36 cellular contexts compared by ENCODE assay signal in genomic region chr17:4508207-4508606, GRCh38. TPM values are rescaled to one million over a fixed set of nuclear protein-coding genes. Genes with fewer than 3 reads are reported as not detected.
A peak's percentile ranks its signal among the peaks of the same experiment; 100 is the strongest.
DNase-seq lines count a peak whose midpoint lies in the region; ATAC-seq, FAIRE-seq and TF ChIP-seq lines count a peak whose summit lies in the region.
"Had no signal": no experiment of that assay in that cellular context is flagged by ENCODE, and none has a peak within 500 bp of the region (broad histone marks: within the 10 kb centered on the region; RNA-seq: fewer than 3 reads in every experiment).

No MANE protein-coding gene starts in this region.

- TF ChIP-seq EP300 in H1 (IDR thresholded peaks at IDR 0.05; ENCODE audit: borderline replicate concordance in 1 of 2, low read depth in 2 of 2, low read length in 2 of 2): no peak

- H2BK12ac ChIP-seq in H1 (ENCODE audit: low read depth, low read length): no peak overlapping the region

- H3K36me3 ChIP-seq in BLaER1 (no peaks in the 10 kb centered on the region), GM23338 (ENCODE audit: insufficient read depth) (no peaks in the 10 kb centered on the region), H1 (ENCODE audit: control insufficient read depth in 2 of 4, insufficient read depth in 4 of 4, low read length in 3 of 4) (no peaks in the 10 kb centered on the region), gastrocnemius medialis (no peaks in the 10 kb centered on the region)
- no peaks in the 10 kb centered on the region for H3K36me3 ChIP-seq in CD4-positive, alpha-beta memory T cell (ENCODE audit: insufficient read depth, low read length)
- H3K36me3 ChIP-seq: BE2C, HAP-1, ovary, SJCRH30 had no signal

- H3K4me3 ChIP-seq in BLaER1 (no peak overlapping the region), GM23338 (no peak overlapping the region), H1 (ENCODE audit: extremely low read depth in 1 of 4, insufficient read depth in 2 of 4, low read depth in 3 of 4, low read length in 4 of 4) (no peak overlapping the region), gastrocnemius medialis (no peak overlapping the region)
- H3K4me3 ChIP-seq in CD4-positive, alpha-beta memory T cell (ENCODE audit: low read length in 2 of 2): no peak overlapping the region
- H3K4me3 ChIP-seq: GM12878, HAP-1, lung, mucosa of descending colon, ovary, SJCRH30 had no signal

- H3K27me3 Mint-ChIP-seq in GM23338 (ENCODE audit: insufficient read depth, low read depth, poor library complexity) (peaks cover 26% of the 10 kb centered on the region), CD14-positive monocyte (ENCODE audit: low read depth in 3 of 3) (peaks cover 10 to 31% (median 12%) of the 10 kb centered on the region in 3 donors)
- peaks cover 2 to 4% of the 10 kb centered on the region in 2 donors for H3K27me3 Mint-ChIP-seq in CD4-positive, alpha-beta memory T cell

- H3K27ac ChIP-seq in BLaER1: peak overlapping the region; percentile 50; the same call in 1 of the 2 replicates
- no peak overlapping the region for H3K27ac ChIP-seq in GM23338 (ENCODE audit: low read depth)
- H3K27ac ChIP-seq in H1 (ENCODE audit: low read depth, low read length): no peak overlapping the region
- peak overlapping the region; percentile 20 to 68 (median 59) for H3K27ac ChIP-seq in gastrocnemius medialis
- no peak overlapping the region for H3K27ac ChIP-seq in CD4-positive, alpha-beta memory T cell (ENCODE audit: low read depth, low read length)
- H3K27ac ChIP-seq: KMS-11, ovary, SJCRH30, VCaP had no signal

- DNase-seq in GM23338 (ENCODE audit: low spot score): no peak
- no peak for DNase-seq in H1 (ENCODE audit: low read depth in 1 of 2, low spot score in 2 of 2)
- DNase-seq in gastrocnemius medialis: no peak
- DNase-seq in medulla oblongata (ENCODE audit: extremely low spot score): no peak
- DNase-seq in CD14-positive monocyte (ENCODE audit: low spot score): no peak
- DNase-seq in CD4-positive, alpha-beta memory T cell: no peak
- DNase-seq: activated CD4-positive, alpha-beta T cell treated with anti-CD3 and anti-CD28 coated beads for 36 hours; activated effector memory CD4-positive, alpha-beta T cell treated with anti-CD3 and anti-CD28 coated beads, Interleukin-2, amount 50 U/mL, for 16 hours; BE2C; MM.1S; mucosa of descending colon; NCI-H1105 treated with DMSO at 0.1 percent for 48 hours; NCI-H187 treated with DMSO at 0.1 percent for 48 hours; NCI-H2171; NCI-H82; nephron progenitor cell; ovary; retina; SJCRH30; small intestine; stimulated activated CD4-positive, alpha-beta T cell treated with anti-CD3 and anti-CD28 coated beads, Interleukin-1b, Interleukin-23, amount 100 ng/mL, for 48 hours; stimulated activated CD8-positive, alpha-beta memory T cell treated with anti-CD3 and anti-CD28 coated beads, Interleukin-4, amount 100 ng/mL, for 48 hours; T1000 had no signal

- no peak for TF ChIP-seq CTCF in GM23338 (conservative IDR thresholded peaks at IDR 0.05; ENCODE audit: low read depth in 2 of 2)
- no peak for TF ChIP-seq CTCF in H1 (IDR thresholded peaks at IDR 0.05; ENCODE audit: control extremely low read depth in 1 of 3, insufficient read depth in 1 of 3, low read depth in 1 of 3, low read length in 3 of 3)
- no peak for TF ChIP-seq CTCF in gastrocnemius medialis (IDR thresholded peaks at IDR 0.05 in 4 of 5, conservative IDR thresholded peaks at IDR 0.05 in 1 of 5)
- no peak for TF ChIP-seq CTCF in CD14-positive monocyte (IDR thresholded peaks at IDR 0.05)

- H3K27ac Mint-ChIP-seq in GM23338 (no peak overlapping the region), CD14-positive monocyte (no peak overlapping the region)
- H3K27ac Mint-ChIP-seq in CD4-positive, alpha-beta memory T cell: peak overlapping the region in 1 of 7 donors; percentile 29
- H3K27ac Mint-ChIP-seq: activated CD4-positive, alpha-beta T cell treated with anti-CD3 and anti-CD28 coated beads for 36 hours; nephron progenitor cell had no signal

- no peaks in the 10 kb centered on the region for H3K23me2 ChIP-seq in H1 (ENCODE audit: low read depth, low read length)

- H3K4me3 Mint-ChIP-seq in GM23338 (no peak overlapping the region), CD14-positive monocyte (no peak overlapping the region)
- no peak overlapping the region for H3K4me3 Mint-ChIP-seq in CD4-positive, alpha-beta memory T cell
- H3K4me3 Mint-ChIP-seq: activated CD4-positive, alpha-beta T cell treated with anti-CD3 and anti-CD28 coated beads for 36 hours; nephron progenitor cell; type B pancreatic cell had no signal

- H3K27me3 ChIP-seq in BLaER1 (no peaks in the 10 kb centered on the region), GM23338 (ENCODE audit: insufficient read depth) (no peaks in the 10 kb centered on the region), H1 (replicated peaks in 1 of 4; ENCODE audit: control insufficient read depth in 3 of 4, extremely low read depth in 1 of 4, insufficient read depth in 3 of 4, low read length in 3 of 4) (no peaks in the 10 kb centered on the region; a peak in 2 of 7 replicates), gastrocnemius medialis (peaks cover 0 to 3% (median 0%) of the 10 kb centered on the region in 3 donors)
- peaks cover 5% of the 10 kb centered on the region for H3K27me3 ChIP-seq in CD4-positive, alpha-beta memory T cell (ENCODE audit: insufficient read depth, low read length)
- H3K27me3 ChIP-seq: BE2C, ovary, SJCRH30 had no signal

- no peak overlapping the region for H3K23ac ChIP-seq in H1 (ENCODE audit: insufficient read length)

- H3K9me3 Mint-ChIP-seq in GM23338 (no peaks in the 10 kb centered on the region; the same call in 2 of the 3 replicates), CD14-positive monocyte (no peaks in the 10 kb centered on the region)
- no peaks in the 10 kb centered on the region for H3K9me3 Mint-ChIP-seq in CD4-positive, alpha-beta memory T cell
- H3K9me3 Mint-ChIP-seq: nephron progenitor cell, type B pancreatic cell had no signal

- H3K9me3 ChIP-seq in BLaER1 (no peaks in the 10 kb centered on the region), H1 (ENCODE audit: insufficient read depth in 2 of 2, low read depth in 1 of 2, low read length in 1 of 2) (no peaks in the 10 kb centered on the region), gastrocnemius medialis (no peaks in the 10 kb centered on the region)
- no peaks in the 10 kb centered on the region for H3K9me3 ChIP-seq in CD4-positive, alpha-beta memory T cell (ENCODE audit: control insufficient read depth in 1 of 2, low read length in 2 of 2)
- H3K9me3 ChIP-seq: BE2C, HAP-1, mucosa of descending colon, ovary, SJCRH30 had no signal

- FAIRE-seq in H1 (lab: Jason Lieb, UNC): no peak
- FAIRE-seq: GM12878, keratinocyte, RCC 7860, small intestine had no signal

- H3K9ac ChIP-seq in BLaER1 (no peak overlapping the region), H1 (replicated peaks in 1 of 4; ENCODE audit: extremely low read depth in 1 of 4, low read depth in 3 of 4, low read length in 3 of 4) (no peak overlapping the region)
- H3K9ac ChIP-seq: KMS-11 had no signal

- H4K20me1 ChIP-seq in BLaER1: peaks cover 93% of the 10 kb centered on the region
- no peaks in the 10 kb centered on the region for H4K20me1 ChIP-seq in GM23338 (replicated peaks; ENCODE audit: insufficient read depth)
- no peaks in the 10 kb centered on the region for H4K20me1 ChIP-seq in H1 (replicated peaks in 1 of 2; ENCODE audit: control insufficient read depth in 1 of 2, insufficient read depth in 2 of 2, low read length in 2 of 2)

- H3K4me2 ChIP-seq in BLaER1 (peak overlapping the region; percentile 88), GM23338 (no peak overlapping the region), H1 (ENCODE audit: insufficient read depth in 1 of 2, low read depth in 2 of 2, low read length in 2 of 2) (no peak overlapping the region)
- H3K4me2 ChIP-seq: KMS-11 had no signal

- no peak overlapping the region for H3K56ac ChIP-seq in H1 (replicated peaks; ENCODE audit: insufficient read length, low read depth, low read length)

- H2BK5ac ChIP-seq in H1 (ENCODE audit: low read depth, low read length): no peak overlapping the region

- H3K18ac ChIP-seq in H1 (ENCODE audit: extremely low read depth, low read length): no peak overlapping the region

- H4K91ac ChIP-seq in H1 (replicated peaks; ENCODE audit: insufficient read length, low read length): no peak overlapping the region

- no peak overlapping the region for H4K8ac ChIP-seq in H1 (ENCODE audit: extremely low read depth, insufficient read depth, low read length)

- H4K5ac ChIP-seq in H1 (ENCODE audit: insufficient read length, low read depth, low read length): no peak overlapping the region

- ATAC-seq in GM23338 (peak; percentile 21; the same call in 1 of the 3 replicates), gastrocnemius medialis (no peak), GM19452 (IDR thresholded peaks at IDR 0.05; ENCODE audit: unreplicated experiment) (no peak)
- ATAC-seq: activated CD4-positive, alpha-beta T cell treated with anti-CD3 and anti-CD28 coated beads for 36 hours; GM12878; mucosa of descending colon had no signal

- H3K14ac ChIP-seq in H1 (ENCODE audit: insufficient read length): no peak overlapping the region

- H2BK20ac ChIP-seq in H1 (ENCODE audit: low read length): no peak overlapping the region

- H2BK15ac ChIP-seq in H1 (ENCODE audit: low read length): no peak overlapping the region

- H3K4ac ChIP-seq in H1 (replicated peaks; ENCODE audit: insufficient read length, low read depth, low read length): no peak overlapping the region

- no peaks in the 10 kb centered on the region for H3K9me2 ChIP-seq in GM23338 (ENCODE audit: insufficient read depth)

- intact Hi-C loops in gastrocnemius medialis (cut with DNase I; ENCODE audit: low total_unique reads) (no loop called here), CD14-positive monocyte (cut with micrococcal nuclease) (no loop called here)
- intact Hi-C loops in CD4-positive, alpha-beta memory T cell (cut with micrococcal nuclease): no loop called here

- CTCF ChIA-PET in H1 (lab: Charles Lee; ENCODE audit: partially characterized antibody): interaction anchor here (1.2 to 1.7 kb wide), 3 partner anchors 15 to 87 kb away, joined by 3 to 4 read pairs (median 4); partner anchors contain the start of gene GGT6
- CTCF ChIA-PET in CD4-positive, alpha-beta memory T cell (lab: Charles Lee; ENCODE audit: partially characterized antibody): no interaction called here

- TF ChIP-seq RAD21 in H1 (IDR thresholded peaks at IDR 0.05 in 1 of 2, conservative IDR thresholded peaks at IDR 0.05 in 1 of 2; ENCODE audit: low read depth in 2 of 2, low read length in 2 of 2): no peak

- no peak overlapping the region for H2BK120ac ChIP-seq in H1 (replicated peaks; ENCODE audit: low read depth, low read length)

- no peaks in the 10 kb centered on the region; the same call in 1 of the 2 replicates for H3K79me1 ChIP-seq in H1 (ENCODE audit: low read depth, low read length)

- POLR2A ChIA-PET in H1 (lab: Charles Lee; ENCODE audit: partially characterized antibody): interaction anchor here (0.7 to 1.3 kb wide), 3 partner anchors 10 to 365 kb away, joined by 3 to 4 read pairs (median 3); no protein-coding TSS in a partner anchor
- POLR2A ChIA-PET in CD4-positive, alpha-beta memory T cell (lab: Charles Lee; ENCODE audit: partially characterized antibody): no interaction called here

- no peaks in the 10 kb centered on the region for H3F3A ChIP-seq in GM23338 (replicated peaks; ENCODE audit: low read depth)

- H3K4me1 Mint-ChIP-seq in GM23338 (no peaks in the 10 kb centered on the region; the same call in 2 of the 3 replicates), CD14-positive monocyte (peaks cover 41% of the 10 kb centered on the region)
- peaks cover 13 to 42% (median 27%) of the 10 kb centered on the region in 4 donors for H3K4me1 Mint-ChIP-seq in CD4-positive, alpha-beta memory T cell

- H3K4me1 ChIP-seq in BLaER1 (peaks cover 79% of the 10 kb centered on the region), GM23338 (ENCODE audit: insufficient read depth) (no peaks in the 10 kb centered on the region), H1 (replicated peaks in 1 of 4; ENCODE audit: control insufficient read depth in 3 of 4, insufficient read depth in 4 of 4, low read length in 3 of 4) (no peaks in the 10 kb centered on the region), gastrocnemius medialis (peaks cover 14 to 36% of the 10 kb centered on the region in 2 donors)
- peaks cover 23% of the 10 kb centered on the region for H3K4me1 ChIP-seq in CD4-positive, alpha-beta memory T cell (ENCODE audit: insufficient read depth, low read length)
- H3K4me1 ChIP-seq: BE2C, HAP-1, SJCRH30 had no signal

- no peak overlapping the region for H2AK5ac ChIP-seq in H1 (ENCODE audit: low read depth, low read length)

- H3K79me2 ChIP-seq in GM23338 (replicated peaks; ENCODE audit: insufficient read depth) (no peaks in the 10 kb centered on the region), H1 (ENCODE audit: control insufficient read depth in 1 of 2, insufficient read depth in 2 of 2, low read length in 2 of 2) (no peaks in the 10 kb centered on the region)

- no peaks in the 10 kb centered on the region for H3K36me3 Mint-ChIP-seq in GM23338 (ENCODE audit: low read depth)
- no peaks in the 10 kb centered on the region for H3K36me3 Mint-ChIP-seq in CD14-positive monocyte
- no peaks in the 10 kb centered on the region for H3K36me3 Mint-ChIP-seq in CD4-positive, alpha-beta memory T cell
- H3K36me3 Mint-ChIP-seq: type B pancreatic cell had no signal

- in situ Hi-C loops in gastrocnemius medialis (cut with MboI; ENCODE audit: low sequenced_read_pairs in 4 of 4): no loop called here

- H2AFZ ChIP-seq in GM23338: no peak overlapping the region
- H2AFZ ChIP-seq in H1 (ENCODE audit: low read length): no peak overlapping the region

- 85% methylated on average over 3 of the region's 3 CpGs; no CpG with 5 or more reads in 1 of the 2 experiments for WGBS in H1 (ENCODE audit: extremely low coverage in 1 of 2, insufficient coverage in 1 of 2, insufficient read length in 1 of 2, insufficient replicate concordance in 2 of 2, low coverage in 1 of 2, low lambda C conversion rate in 2 of 2, missing lambda C conversion rate in 1 of 2), 2 experiments

- TF ChIP-seq POLR2A in H1 (IDR thresholded peaks at IDR 0.05; ENCODE audit: control extremely low read depth in 1 of 2, low read depth in 2 of 2, low read length in 2 of 2) (no peak), gastrocnemius medialis (IDR thresholded peaks at IDR 0.05) (no peak)

RNA-seq across cellular contexts. Expression of gene SPNS2, which starts 9.5 kb away (rescaled TPM):
- 0.78 and 2.3 TPM in 2 replicates for total RNA-seq in GM23338 (2014; rRNA removed; shearing (Covaris generic))
- polyA plus RNA-seq in GM23338 (2016; fragmentation: Nextera tagmentation; extraction: Ambion mirVana): 1.4 and 1.7 TPM in 2 replicates
- total RNA-seq in H1 (2021; fragmentation: NEBNext Ultra II Directional; extraction: Animal tissue kit (Norgen Biotek cat#: 25700)): 0.98 and 1.5 TPM in 2 replicates
- polyA plus RNA-seq in H1 (2011; rRNA removed): 1.2 and 1.9 TPM in 2 replicates
- polyA plus RNA-seq in H1 (2011; cell fraction: cytosol; rRNA removed): 1.5 TPM
- 2.6 TPM for polyA plus RNA-seq in H1 (2011; cell fraction: nucleus; rRNA removed)
- polyA plus RNA-seq in H1 (2012, experiment 1 of 2): 0.51 to 1.6 TPM (median 1.4 TPM) in 4 replicates
- polyA plus RNA-seq in H1 (2012, experiment 2 of 2): 1.4 TPM
- 0.77 TPM for polyA plus RNA-seq in H1 (2013, experiment 1 of 2)
- polyA plus RNA-seq in H1 (2013, experiment 2 of 2): 0.83 TPM
- polyA minus RNA-seq in H1 (2011; rRNA and poly(A)+ RNA removed): 0.35 and 1.6 TPM in 2 replicates
- 0.59 TPM for polyA minus RNA-seq in H1 (2011; cell fraction: cytosol; rRNA and poly(A)+ RNA removed)
- 1.5 TPM for polyA minus RNA-seq in H1 (2011; cell fraction: nucleus; rRNA and poly(A)+ RNA removed)
- total RNA-seq in gastrocnemius medialis: 1 to 10 TPM; 2.7 to 6.2 (median 4.2) TPM
- polyA plus RNA-seq in CD14-positive monocyte: under 1 TPM in 1 of 2 donors, not detected in 1; 0.33 TPM
- total RNA-seq in CD4-positive, alpha-beta memory T cell: under 1 TPM; 0.11 to 0.12 TPM
- under 1 TPM; 0.24 to 0.29 TPM for polyA plus RNA-seq in CD4-positive, alpha-beta memory T cell

RNA-seq across cellular contexts. Expression of gene MYBBP1A, which starts 47.0 kb away (rescaled TPM):
- 169 and 213 TPM in 2 replicates for total RNA-seq in GM23338 (2014; rRNA removed; shearing (Covaris generic))
- polyA plus RNA-seq in GM23338 (2016; fragmentation: Nextera tagmentation; extraction: Ambion mirVana): 66.4 and 70.7 TPM in 2 replicates
- total RNA-seq in H1 (2021; fragmentation: NEBNext Ultra II Directional; extraction: Animal tissue kit (Norgen Biotek cat#: 25700)): 151 and 153 TPM in 2 replicates
- 46.8 and 79.9 TPM in 2 replicates for polyA plus RNA-seq in H1 (2011; rRNA removed)
- 58.4 TPM for polyA plus RNA-seq in H1 (2011; cell fraction: cytosol; rRNA removed)
- 266 TPM for polyA plus RNA-seq in H1 (2011; cell fraction: nucleus; rRNA removed)
- 98.7 to 125 TPM (median 120 TPM) in 4 replicates for polyA plus RNA-seq in H1 (2012, experiment 1 of 2)
- 114 TPM for polyA plus RNA-seq in H1 (2012, experiment 2 of 2)
- 74.0 TPM for polyA plus RNA-seq in H1 (2013, experiment 1 of 2)
- polyA plus RNA-seq in H1 (2013, experiment 2 of 2): 63.6 TPM
- 87.5 and 109 TPM in 2 replicates for polyA minus RNA-seq in H1 (2011; rRNA and poly(A)+ RNA removed)
- 88.4 TPM for polyA minus RNA-seq in H1 (2011; cell fraction: cytosol; rRNA and poly(A)+ RNA removed)
- polyA minus RNA-seq in H1 (2011; cell fraction: nucleus; rRNA and poly(A)+ RNA removed): 116 TPM
- total RNA-seq in gastrocnemius medialis: 10 to 100 TPM; 42.5 to 60.2 (median 48.9) TPM
- 1 to 10 TPM; 4.2 to 5.3 TPM for polyA plus RNA-seq in CD14-positive monocyte
- total RNA-seq in CD4-positive, alpha-beta memory T cell: 10 to 100 TPM; 73.4 to 74.7 TPM
- 10 to 100 TPM; 12.5 to 35.2 TPM for polyA plus RNA-seq in CD4-positive, alpha-beta memory T cell

RNA-seq across cellular contexts. Expression of gene GGT6, which starts 52.2 kb away (rescaled TPM):
- 0.24 TPM in 1 of 2 replicates, not detected in the other for total RNA-seq in GM23338 (2014; rRNA removed; shearing (Covaris generic))
- polyA plus RNA-seq in GM23338 (2016; fragmentation: Nextera tagmentation; extraction: Ambion mirVana) (0.12 TPM in 1 of 2 replicates, not detected in the other), H1 (2011; rRNA removed) (0.18 and 0.30 TPM in 2 replicates), CD14-positive monocyte (not detected)
- not detected in 2 replicates for total RNA-seq in H1 (2021; fragmentation: NEBNext Ultra II Directional; extraction: Animal tissue kit (Norgen Biotek cat#: 25700))
- polyA plus RNA-seq in H1 (2011; cell fraction: cytosol; rRNA removed): 0.16 TPM
- 0.04 TPM for polyA plus RNA-seq in H1 (2011; cell fraction: nucleus; rRNA removed)
- polyA plus RNA-seq in H1 (2012, experiment 1 of 2): 0.11 to 0.15 TPM in 2 of 4 replicates, not detected in the others
- polyA plus RNA-seq in H1 (2012, experiment 2 of 2): not detected
- 0.02 TPM for polyA plus RNA-seq in H1 (2013, experiment 1 of 2)
- 0.07 TPM for polyA plus RNA-seq in H1 (2013, experiment 2 of 2)
- 0.09 TPM in 1 of 2 replicates, not detected in the other for polyA minus RNA-seq in H1 (2011; rRNA and poly(A)+ RNA removed)
- polyA minus RNA-seq in H1 (2011; cell fraction: cytosol; rRNA and poly(A)+ RNA removed): not detected
- 0.90 TPM for polyA minus RNA-seq in H1 (2011; cell fraction: nucleus; rRNA and poly(A)+ RNA removed)
- total RNA-seq in gastrocnemius medialis: under 1 TPM in 1 of 4 donors, not detected in 3; 0.63 TPM
- total RNA-seq in CD4-positive, alpha-beta memory T cell: not detected
- not detected for polyA plus RNA-seq in CD4-positive, alpha-beta memory T cell
- total RNA-seq: activated CD4-positive, alpha-beta T cell treated with anti-CD3 and anti-CD28 coated beads for 36 hours; activated CD8-positive, alpha-beta memory T cell treated with anti-CD3 and anti-CD28 coated beads for 36 hours; cerebellum; NCI-H460; SJCRH30 had no signal

Comparison
In these comparisons a context has a peak if more than half of its experiments do, and no peak if none do; other contexts are left out.
1. H3K27ac ChIP-seq: peak in BLaER1 (single experiment) and gastrocnemius medialis (4 of 4); none in GM23338 (single experiment), H1 (single experiment) and CD4-positive, alpha-beta memory T cell (single experiment).